ENCODE assay signal across 1 cellular context in the genomic region with DNA sequence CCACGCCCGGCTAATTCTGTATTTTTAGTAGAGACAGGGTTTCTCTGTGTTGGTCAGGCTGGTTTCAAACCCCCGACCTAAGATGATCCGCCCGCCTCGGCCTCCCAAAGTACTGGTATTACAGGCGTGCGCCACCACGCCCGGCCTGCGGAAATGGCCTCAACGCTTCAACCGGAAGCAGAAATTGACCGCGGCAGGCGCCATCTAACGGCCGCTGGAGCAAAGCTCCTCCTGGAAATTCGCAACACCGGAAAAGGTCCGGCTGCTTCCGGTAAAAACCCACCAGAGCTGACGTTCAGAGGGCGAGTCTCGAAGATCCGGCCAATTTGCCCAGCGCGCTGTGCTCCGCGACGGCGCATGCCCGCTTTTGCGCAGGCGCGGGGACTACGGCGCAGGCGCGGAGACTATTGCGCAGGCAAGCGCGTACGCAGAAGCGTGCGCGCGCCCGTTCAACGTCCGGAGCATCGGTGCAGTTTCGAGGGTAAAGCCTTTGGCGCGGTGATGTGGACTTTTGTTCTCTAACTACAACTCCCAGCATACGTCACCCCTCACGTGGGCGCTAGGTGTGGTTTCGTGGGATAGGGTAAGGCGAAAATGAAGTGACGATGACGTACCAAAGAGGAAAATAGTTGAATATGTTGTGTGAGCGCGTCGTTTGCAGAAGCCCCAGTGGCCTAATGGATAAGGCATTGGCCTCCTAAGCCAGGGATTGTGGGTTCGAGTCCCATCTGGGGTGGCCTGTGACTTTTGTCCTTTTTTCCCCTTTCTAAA.
TF ChIP-seq lines count a peak whose summit lies in the region.

No MANE protein-coding gene starts in this region.

TF ChIP-seq in HepG2, 621 proteins besides CTCF, POLR2A, EP300 and RAD21 (continued from another document and continues in another):
- TF ChIP-seq POGZ (CRISPR knock-in tag; IDR thresholded peaks at IDR 0.05) = peak; percentile 98
- TF ChIP-seq KDM5A (IDR thresholded peaks at IDR 0.05; ENCODE audit: borderline replicate concordance, low read length) = no peak; the same call in 1 of the 2 replicates
- TF ChIP-seq ZNF747 (CRISPR knock-in tag; IDR thresholded peaks at IDR 0.05; ENCODE audit: borderline replicate concordance) = peak; percentile 88; the same call in 1 of the 2 replicates
- TF ChIP-seq ZBTB8A (CRISPR knock-in tag; IDR thresholded peaks at IDR 0.05; ENCODE audit: borderline replicate concordance, low read depth) = no peak
- TF ChIP-seq ZSCAN31 (CRISPR knock-in tag; IDR thresholded peaks at IDR 0.05; ENCODE audit: low read depth) = peak; percentile 74
- no peak for TF ChIP-seq THYN1 (CRISPR knock-in tag; IDR thresholded peaks at IDR 0.05; ENCODE audit: borderline replicate concordance, low read depth)
- peak; percentile 11; the same call in 1 of the 2 replicates for TF ChIP-seq RARA (CRISPR knock-in tag; IDR thresholded peaks at IDR 0.05)
- TF ChIP-seq, protein P1, sequence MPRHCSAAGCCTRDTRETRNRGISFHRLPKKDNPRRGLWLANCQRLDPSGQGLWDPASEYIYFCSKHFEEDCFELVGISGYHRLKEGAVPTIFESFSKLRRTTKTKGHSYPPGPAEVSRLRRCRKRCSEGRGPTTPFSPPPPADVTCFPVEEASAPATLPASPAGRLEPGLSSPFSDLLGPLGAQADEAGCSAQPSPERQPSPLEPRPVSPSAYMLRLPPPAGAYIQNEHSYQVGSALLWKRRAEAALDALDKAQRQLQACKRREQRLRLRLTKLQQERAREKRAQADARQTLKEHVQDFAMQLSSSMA (CRISPR knock-in tag; IDR thresholded peaks at IDR 0.05) = no peak
- no peak for TF ChIP-seq SMAD9 (CRISPR knock-in tag; IDR thresholded peaks at IDR 0.05)
- TF ChIP-seq PTBP1 (IDR thresholded peaks at IDR 0.05; ENCODE audit: low read depth, low read length, poor library complexity, severe bottlenecking) = peak; percentile 65
- TF ChIP-seq, protein P2, sequence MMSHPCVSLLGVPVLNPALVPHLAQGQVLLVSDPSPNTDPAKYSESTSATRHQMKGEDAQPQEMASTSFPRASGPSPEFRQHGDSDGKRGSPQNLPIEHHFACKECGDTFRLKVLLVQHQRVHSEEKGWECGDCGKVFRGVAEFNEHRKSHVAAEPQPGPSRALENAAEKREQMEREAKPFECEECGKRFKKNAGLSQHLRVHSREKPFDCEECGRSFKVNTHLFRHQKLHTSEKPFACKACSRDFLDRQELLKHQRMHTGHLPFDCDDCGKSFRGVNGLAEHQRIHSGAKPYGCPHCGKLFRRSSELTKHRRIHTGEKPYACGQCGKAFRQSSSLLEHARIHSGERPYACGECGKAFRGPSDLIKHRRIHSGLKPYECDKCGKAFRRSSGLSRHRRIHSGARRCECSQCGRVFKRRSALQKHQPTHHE (CRISPR knock-in tag; IDR thresholded peaks at IDR 0.05; ENCODE audit: borderline replicate concordance) = no peak
- peak; percentile 60 for TF ChIP-seq FOSL2 (CRISPR knock-in tag; IDR thresholded peaks at IDR 0.05)
- TF ChIP-seq ZNF382 (CRISPR knock-in tag; IDR thresholded peaks at IDR 0.05; ENCODE audit: borderline replicate concordance) = no peak
- TF ChIP-seq, protein P3, sequence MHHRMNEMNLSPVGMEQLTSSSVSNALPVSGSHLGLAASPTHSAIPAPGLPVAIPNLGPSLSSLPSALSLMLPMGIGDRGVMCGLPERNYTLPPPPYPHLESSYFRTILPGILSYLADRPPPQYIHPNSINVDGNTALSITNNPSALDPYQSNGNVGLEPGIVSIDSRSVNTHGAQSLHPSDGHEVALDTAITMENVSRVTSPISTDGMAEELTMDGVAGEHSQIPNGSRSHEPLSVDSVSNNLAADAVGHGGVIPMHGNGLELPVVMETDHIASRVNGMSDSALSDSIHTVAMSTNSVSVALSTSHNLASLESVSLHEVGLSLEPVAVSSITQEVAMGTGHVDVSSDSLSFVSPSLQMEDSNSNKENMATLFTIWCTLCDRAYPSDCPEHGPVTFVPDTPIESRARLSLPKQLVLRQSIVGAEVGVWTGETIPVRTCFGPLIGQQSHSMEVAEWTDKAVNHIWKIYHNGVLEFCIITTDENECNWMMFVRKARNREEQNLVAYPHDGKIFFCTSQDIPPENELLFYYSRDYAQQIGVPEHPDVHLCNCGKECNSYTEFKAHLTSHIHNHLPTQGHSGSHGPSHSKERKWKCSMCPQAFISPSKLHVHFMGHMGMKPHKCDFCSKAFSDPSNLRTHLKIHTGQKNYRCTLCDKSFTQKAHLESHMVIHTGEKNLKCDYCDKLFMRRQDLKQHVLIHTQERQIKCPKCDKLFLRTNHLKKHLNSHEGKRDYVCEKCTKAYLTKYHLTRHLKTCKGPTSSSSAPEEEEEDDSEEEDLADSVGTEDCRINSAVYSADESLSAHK (CRISPR knock-in tag; IDR thresholded peaks at IDR 0.05; ENCODE audit: borderline replicate concordance) = no peak
- peak; percentile 34 for TF ChIP-seq CBX1 (IDR thresholded peaks at IDR 0.05; ENCODE audit: low read depth)
- TF ChIP-seq PAX8 (CRISPR knock-in tag; IDR thresholded peaks at IDR 0.05; ENCODE audit: borderline replicate concordance) = 0 out of 2 replicates have a peak, but pooled peaks have one; percentile 81
- TF ChIP-seq ZNF614 (CRISPR knock-in tag; IDR thresholded peaks at IDR 0.05; ENCODE audit: borderline replicate concordance) = peak; percentile 79; the same call in 1 of the 2 replicates
- no peak for TF ChIP-seq MAFG (CRISPR knock-in tag; IDR thresholded peaks at IDR 0.05)
- TF ChIP-seq, protein P4, sequence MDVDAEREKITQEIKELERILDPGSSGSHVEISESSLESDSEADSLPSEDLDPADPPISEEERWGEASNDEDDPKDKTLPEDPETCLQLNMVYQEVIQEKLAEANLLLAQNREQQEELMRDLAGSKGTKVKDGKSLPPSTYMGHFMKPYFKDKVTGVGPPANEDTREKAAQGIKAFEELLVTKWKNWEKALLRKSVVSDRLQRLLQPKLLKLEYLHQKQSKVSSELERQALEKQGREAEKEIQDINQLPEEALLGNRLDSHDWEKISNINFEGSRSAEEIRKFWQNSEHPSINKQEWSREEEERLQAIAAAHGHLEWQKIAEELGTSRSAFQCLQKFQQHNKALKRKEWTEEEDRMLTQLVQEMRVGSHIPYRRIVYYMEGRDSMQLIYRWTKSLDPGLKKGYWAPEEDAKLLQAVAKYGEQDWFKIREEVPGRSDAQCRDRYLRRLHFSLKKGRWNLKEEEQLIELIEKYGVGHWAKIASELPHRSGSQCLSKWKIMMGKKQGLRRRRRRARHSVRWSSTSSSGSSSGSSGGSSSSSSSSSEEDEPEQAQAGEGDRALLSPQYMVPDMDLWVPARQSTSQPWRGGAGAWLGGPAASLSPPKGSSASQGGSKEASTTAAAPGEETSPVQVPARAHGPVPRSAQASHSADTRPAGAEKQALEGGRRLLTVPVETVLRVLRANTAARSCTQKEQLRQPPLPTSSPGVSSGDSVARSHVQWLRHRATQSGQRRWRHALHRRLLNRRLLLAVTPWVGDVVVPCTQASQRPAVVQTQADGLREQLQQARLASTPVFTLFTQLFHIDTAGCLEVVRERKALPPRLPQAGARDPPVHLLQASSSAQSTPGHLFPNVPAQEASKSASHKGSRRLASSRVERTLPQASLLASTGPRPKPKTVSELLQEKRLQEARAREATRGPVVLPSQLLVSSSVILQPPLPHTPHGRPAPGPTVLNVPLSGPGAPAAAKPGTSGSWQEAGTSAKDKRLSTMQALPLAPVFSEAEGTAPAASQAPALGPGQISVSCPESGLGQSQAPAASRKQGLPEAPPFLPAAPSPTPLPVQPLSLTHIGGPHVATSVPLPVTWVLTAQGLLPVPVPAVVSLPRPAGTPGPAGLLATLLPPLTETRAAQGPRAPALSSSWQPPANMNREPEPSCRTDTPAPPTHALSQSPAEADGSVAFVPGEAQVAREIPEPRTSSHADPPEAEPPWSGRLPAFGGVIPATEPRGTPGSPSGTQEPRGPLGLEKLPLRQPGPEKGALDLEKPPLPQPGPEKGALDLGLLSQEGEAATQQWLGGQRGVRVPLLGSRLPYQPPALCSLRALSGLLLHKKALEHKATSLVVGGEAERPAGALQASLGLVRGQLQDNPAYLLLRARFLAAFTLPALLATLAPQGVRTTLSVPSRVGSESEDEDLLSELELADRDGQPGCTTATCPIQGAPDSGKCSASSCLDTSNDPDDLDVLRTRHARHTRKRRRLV (CRISPR knock-in tag; IDR thresholded peaks at IDR 0.05) = peak; percentile 61; the same call in 1 of the 2 replicates
- TF ChIP-seq FOXP1 (IDR thresholded peaks at IDR 0.05) = no peak
- no peak; the same call in 1 of the 2 replicates for TF ChIP-seq FOXP1 (CRISPR knock-in tag; IDR thresholded peaks at IDR 0.05)
- peak; percentile 64; the same call in 1 of the 2 replicates for TF ChIP-seq HNF4A (CRISPR knock-in tag; IDR thresholded peaks at IDR 0.05)
- no peak for TF ChIP-seq ZNF737 (CRISPR knock-in tag; IDR thresholded peaks at IDR 0.05; ENCODE audit: borderline replicate concordance)
- TF ChIP-seq, protein P5, sequence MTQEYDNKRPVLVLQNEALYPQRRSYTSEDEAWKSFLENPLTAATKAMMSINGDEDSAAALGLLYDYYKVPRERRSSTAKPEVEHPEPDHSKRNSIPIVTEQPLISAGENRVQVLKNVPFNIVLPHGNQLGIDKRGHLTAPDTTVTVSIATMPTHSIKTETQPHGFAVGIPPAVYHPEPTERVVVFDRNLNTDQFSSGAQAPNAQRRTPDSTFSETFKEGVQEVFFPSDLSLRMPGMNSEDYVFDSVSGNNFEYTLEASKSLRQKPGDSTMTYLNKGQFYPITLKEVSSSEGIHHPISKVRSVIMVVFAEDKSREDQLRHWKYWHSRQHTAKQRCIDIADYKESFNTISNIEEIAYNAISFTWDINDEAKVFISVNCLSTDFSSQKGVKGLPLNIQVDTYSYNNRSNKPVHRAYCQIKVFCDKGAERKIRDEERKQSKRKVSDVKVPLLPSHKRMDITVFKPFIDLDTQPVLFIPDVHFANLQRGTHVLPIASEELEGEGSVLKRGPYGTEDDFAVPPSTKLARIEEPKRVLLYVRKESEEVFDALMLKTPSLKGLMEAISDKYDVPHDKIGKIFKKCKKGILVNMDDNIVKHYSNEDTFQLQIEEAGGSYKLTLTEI (CRISPR knock-in tag; conservative IDR thresholded peaks at IDR 0.05) = no peak
- TF ChIP-seq KLF16 (CRISPR knock-in tag; IDR thresholded peaks at IDR 0.05) = peak in 1 of 2 experiments; percentile 92; a peak in 2 of 4 replicates
- TF ChIP-seq KAT7 (CRISPR knock-in tag; IDR thresholded peaks at IDR 0.05; ENCODE audit: borderline replicate concordance) = peak; percentile 30; the same call in 1 of the 2 replicates
- TF ChIP-seq ZKSCAN5 (CRISPR knock-in tag; IDR thresholded peaks at IDR 0.05) = no peak
- TF ChIP-seq PRPF4 (IDR thresholded peaks at IDR 0.05; ENCODE audit: low read depth, low read length, poor library complexity, severe bottlenecking) = no peak
- TF ChIP-seq, protein P6, sequence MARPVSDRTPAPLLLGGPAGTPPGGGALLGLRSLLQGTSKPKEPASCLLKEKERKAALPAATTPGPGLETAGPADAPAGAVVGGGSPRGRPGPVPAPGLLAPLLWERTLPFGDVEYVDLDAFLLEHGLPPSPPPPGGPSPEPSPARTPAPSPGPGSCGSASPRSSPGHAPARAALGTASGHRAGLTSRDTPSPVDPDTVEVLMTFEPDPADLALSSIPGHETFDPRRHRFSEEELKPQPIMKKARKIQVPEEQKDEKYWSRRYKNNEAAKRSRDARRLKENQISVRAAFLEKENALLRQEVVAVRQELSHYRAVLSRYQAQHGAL (CRISPR knock-in tag; IDR thresholded peaks at IDR 0.05; ENCODE audit: not compliant biosample characterization) = peak; percentile 23
- peak; percentile 83; the same call in 1 of the 2 replicates for TF ChIP-seq SP140L (CRISPR knock-in tag; IDR thresholded peaks at IDR 0.05; ENCODE audit: borderline replicate concordance)
- TF ChIP-seq, protein P7, sequence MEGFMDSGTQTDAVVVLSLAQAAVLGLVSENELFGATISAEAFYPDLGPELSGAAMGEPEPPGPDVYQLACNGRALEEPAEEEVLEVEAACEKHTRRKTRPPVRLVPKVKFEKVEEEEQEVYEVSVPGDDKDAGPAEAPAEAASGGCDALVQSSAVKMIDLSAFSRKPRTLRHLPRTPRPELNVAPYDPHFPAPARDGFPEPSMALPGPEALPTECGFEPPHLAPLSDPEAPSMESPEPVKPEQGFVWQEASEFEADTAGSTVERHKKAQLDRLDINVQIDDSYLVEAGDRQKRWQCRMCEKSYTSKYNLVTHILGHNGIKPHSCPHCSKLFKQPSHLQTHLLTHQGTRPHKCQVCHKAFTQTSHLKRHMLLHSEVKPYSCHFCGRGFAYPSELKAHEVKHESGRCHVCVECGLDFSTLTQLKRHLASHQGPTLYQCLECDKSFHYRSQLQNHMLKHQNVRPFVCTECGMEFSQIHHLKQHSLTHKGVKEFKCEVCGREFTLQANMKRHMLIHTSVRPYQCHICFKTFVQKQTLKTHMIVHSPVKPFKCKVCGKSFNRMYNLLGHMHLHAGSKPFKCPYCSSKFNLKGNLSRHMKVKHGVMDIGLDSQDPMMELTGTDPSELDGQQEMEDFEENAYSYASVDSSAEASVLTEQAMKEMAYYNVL (CRISPR knock-in tag; IDR thresholded peaks at IDR 0.05; ENCODE audit: borderline replicate concordance) = peak; percentile 22; the same call in 1 of the 2 replicates
- TF ChIP-seq, protein P8, sequence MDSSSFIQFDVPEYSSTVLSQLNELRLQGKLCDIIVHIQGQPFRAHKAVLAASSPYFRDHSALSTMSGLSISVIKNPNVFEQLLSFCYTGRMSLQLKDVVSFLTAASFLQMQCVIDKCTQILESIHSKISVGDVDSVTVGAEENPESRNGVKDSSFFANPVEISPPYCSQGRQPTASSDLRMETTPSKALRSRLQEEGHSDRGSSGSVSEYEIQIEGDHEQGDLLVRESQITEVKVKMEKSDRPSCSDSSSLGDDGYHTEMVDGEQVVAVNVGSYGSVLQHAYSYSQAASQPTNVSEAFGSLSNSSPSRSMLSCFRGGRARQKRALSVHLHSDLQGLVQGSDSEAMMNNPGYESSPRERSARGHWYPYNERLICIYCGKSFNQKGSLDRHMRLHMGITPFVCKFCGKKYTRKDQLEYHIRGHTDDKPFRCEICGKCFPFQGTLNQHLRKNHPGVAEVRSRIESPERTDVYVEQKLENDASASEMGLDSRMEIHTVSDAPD (CRISPR knock-in tag; IDR thresholded peaks at IDR 0.05) = peak; percentile 86
- TF ChIP-seq MLLT10 (CRISPR knock-in tag; IDR thresholded peaks at IDR 0.05) = no peak; the same call in 1 of the 2 replicates
- no peak for TF ChIP-seq DNMT3B (CRISPR knock-in tag; conservative IDR thresholded peaks at IDR 0.05)
- TF ChIP-seq ZFP36L1 (CRISPR knock-in tag; IDR thresholded peaks at IDR 0.05) = peak; percentile 24; the same call in 1 of the 2 replicates
